ENCODE assay signal across 22 cellular contexts in the genomic region with DNA sequence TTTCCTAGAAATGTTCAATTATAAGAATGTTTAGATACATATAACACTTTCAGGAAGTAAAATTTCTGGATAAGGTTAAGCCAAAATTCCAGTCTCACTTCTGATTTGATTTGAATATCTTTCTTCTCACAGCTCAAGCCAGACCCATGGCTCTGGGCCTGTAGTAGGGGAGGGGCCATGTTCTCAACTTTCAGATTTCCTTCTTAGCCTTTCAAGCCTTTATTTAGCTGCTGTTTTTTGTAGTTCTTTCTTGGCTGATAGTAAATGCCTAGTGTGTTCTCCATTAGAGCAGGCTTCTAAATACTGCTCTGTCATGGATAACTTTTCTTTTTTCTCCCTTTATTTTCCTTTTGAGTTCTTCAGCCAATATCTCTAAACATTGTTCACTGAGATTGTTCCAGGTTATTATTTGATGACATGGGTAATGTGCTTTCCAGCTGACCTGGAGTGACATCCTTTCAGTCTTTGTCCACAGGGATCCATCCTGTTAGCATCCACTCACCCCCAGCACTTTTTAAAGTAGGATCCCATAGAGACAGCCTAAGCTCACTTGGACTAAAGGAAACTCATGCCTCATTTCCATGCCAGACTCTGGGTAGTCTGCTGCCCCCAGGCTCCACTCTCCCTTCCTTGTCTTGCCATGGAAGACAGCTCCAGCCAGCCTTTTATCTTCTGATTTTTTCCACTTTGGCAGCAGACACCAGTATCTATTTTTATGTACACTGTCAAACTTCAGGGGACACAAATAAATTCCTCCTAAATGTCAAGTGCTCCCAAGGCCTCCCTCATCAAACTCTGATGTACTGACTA.
DNase-seq lines count a peak whose midpoint lies in the region; ATAC-seq, FAIRE-seq and TF ChIP-seq lines count a peak whose summit lies in the region.
"Had no signal": no experiment of that assay in that cellular context is flagged by ENCODE, and none has a peak within 500 bp of the region (broad histone marks: within the 10 kb centered on the region; RNA-seq: fewer than 3 reads in every experiment).

No MANE protein-coding gene starts in this region.

- H3K4me3 ChIP-seq in dorsolateral prefrontal cortex (no peak overlapping the region), skeletal muscle tissue (ENCODE audit: low read length in 3 of 3) (no peak overlapping the region), transverse colon (no peak overlapping the region)
- H3K4me3 ChIP-seq: GM23248, lung, thyroid gland had no signal

- in situ Hi-C loops in transverse colon (cut with MboI; ENCODE audit: low pct_ligation_motif_present in 1 of 4, low pct_unique_long_range_greater_than_20kb in 1 of 4, low sequenced_read_pairs in 3 of 4), result no loop called here

- TF ChIP-seq POLR2A in transverse colon (IDR thresholded peaks at IDR 0.05), result no peak

- TF ChIP-seq CTCF in dorsolateral prefrontal cortex (IDR thresholded peaks at IDR 0.05 in 54 of 56, conservative IDR thresholded peaks at IDR 0.05 in 2 of 56; ENCODE audit: low read depth in 1 of 56, partially characterized antibody in 56 of 56), result no peak
- TF ChIP-seq CTCF in transverse colon (IDR thresholded peaks at IDR 0.05), result no peak

- H3K9me3 ChIP-seq in skeletal muscle tissue (ENCODE audit: control insufficient read depth in 3 of 3, low read length in 3 of 3) (no peaks in the 10 kb centered on the region), transverse colon (no peaks in the 10 kb centered on the region)
- H3K9me3 ChIP-seq: Caco-2, thyroid gland had no signal

- no peaks in the 10 kb centered on the region for H3K36me3 ChIP-seq in skeletal muscle tissue (ENCODE audit: control insufficient read depth in 3 of 3, insufficient read depth in 3 of 3, low read length in 3 of 3)
- no peaks in the 10 kb centered on the region for H3K36me3 ChIP-seq in transverse colon
- H3K36me3 ChIP-seq: thyroid gland had no signal

- TF ChIP-seq EP300 in transverse colon (IDR thresholded peaks at IDR 0.05; ENCODE audit: low read depth), result no peak

- FAIRE-seq in GM19239 (lab: Jason Lieb, UNC), result no peak
- FAIRE-seq: A204.1 had no signal

- no peak overlapping the region for H3K9ac ChIP-seq in skeletal muscle tissue (ENCODE audit: low read depth in 1 of 3, low read length in 3 of 3)
- H3K9ac ChIP-seq: GM23248 had no signal

- no peaks in the 10 kb centered on the region for H3K27me3 ChIP-seq in dorsolateral prefrontal cortex
- H3K27me3 ChIP-seq in layer of hippocampus (ENCODE audit: control insufficient read depth, insufficient read depth, low read length), result no peaks in the 10 kb centered on the region
- no peaks in the 10 kb centered on the region for H3K27me3 ChIP-seq in skeletal muscle tissue (ENCODE audit: control insufficient read depth in 3 of 3, insufficient read depth in 3 of 3, low read length in 3 of 3)
- no peaks in the 10 kb centered on the region for H3K27me3 ChIP-seq in transverse colon
- H3K27me3 ChIP-seq: thyroid gland had no signal

- intact Hi-C loops in dorsolateral prefrontal cortex (cut with DNase I), result no loop called here
- intact Hi-C loops in transverse colon (cut with DNase I; ENCODE audit: low total_unique reads), result no loop called here

- ATAC-seq in HG03469 (IDR thresholded peaks at IDR 0.05; ENCODE audit: unreplicated experiment), result no peak
- ATAC-seq: natural killer cell, Panc1 had no signal

- DNase-seq in Ammon's horn (ENCODE audit: low spot score), result peak; percentile 45
- DNase-seq in dorsolateral prefrontal cortex, result no peak
- DNase-seq in activated effector memory CD4-positive, alpha-beta T cell treated with anti-CD3 and anti-CD28 coated beads, Interleukin-2, amount 50 U/mL, for 16 hours, result no peak
- no peak for DNase-seq in transverse colon
- no peak for DNase-seq in GM19239 (ENCODE audit: insufficient read length, low spot score)
- DNase-seq: activated B cell treated with CpG ODN at 0.5 μM for 24 hours; activated CD4-positive, alpha-beta memory T cell treated with anti-CD3 and anti-CD28 coated beads, Interleukin-2, amount 10 ng/mL, durations not matched to agents 7 days and 5 days; activated naive CD4-positive, alpha-beta T cell treated with anti-CD3 and anti-CD28 coated beads, Interleukin-2, amount 50 U/mL, for 16 hours; Caco-2; effector CD4-positive, alpha-beta T cell; GM23248; immature natural killer cell; KBM-7; natural killer cell; NCI-H187 had no signal

- H3K27ac ChIP-seq in dorsolateral prefrontal cortex, result peak overlapping the region in 38 of 59 donors; percentile 3 to 85 (median 51)
- H3K27ac ChIP-seq in layer of hippocampus (ENCODE audit: low read depth, low read length), result peak overlapping the region; percentile 55
- H3K27ac ChIP-seq in skeletal muscle tissue (ENCODE audit: low read depth, low read length), result peak overlapping the region; percentile 50
- peak overlapping the region in 1 of 4 donors; percentile 16 for H3K27ac ChIP-seq in transverse colon
- H3K27ac ChIP-seq: GM23248 had no signal

- H3K4me1 ChIP-seq in skeletal muscle tissue (ENCODE audit: control insufficient read depth in 3 of 3, insufficient read depth in 3 of 3, low read length in 3 of 3) (peaks cover 0 to 12% (median 7%) of the 10 kb centered on the region in 3 donors), transverse colon (peaks cover 0 to 17% (median 0%) of the 10 kb centered on the region in 4 donors)
- H3K4me1 ChIP-seq: Caco-2 had no signal
